8 cellular contexts compared by ENCODE assay signal in the genomic region with DNA sequence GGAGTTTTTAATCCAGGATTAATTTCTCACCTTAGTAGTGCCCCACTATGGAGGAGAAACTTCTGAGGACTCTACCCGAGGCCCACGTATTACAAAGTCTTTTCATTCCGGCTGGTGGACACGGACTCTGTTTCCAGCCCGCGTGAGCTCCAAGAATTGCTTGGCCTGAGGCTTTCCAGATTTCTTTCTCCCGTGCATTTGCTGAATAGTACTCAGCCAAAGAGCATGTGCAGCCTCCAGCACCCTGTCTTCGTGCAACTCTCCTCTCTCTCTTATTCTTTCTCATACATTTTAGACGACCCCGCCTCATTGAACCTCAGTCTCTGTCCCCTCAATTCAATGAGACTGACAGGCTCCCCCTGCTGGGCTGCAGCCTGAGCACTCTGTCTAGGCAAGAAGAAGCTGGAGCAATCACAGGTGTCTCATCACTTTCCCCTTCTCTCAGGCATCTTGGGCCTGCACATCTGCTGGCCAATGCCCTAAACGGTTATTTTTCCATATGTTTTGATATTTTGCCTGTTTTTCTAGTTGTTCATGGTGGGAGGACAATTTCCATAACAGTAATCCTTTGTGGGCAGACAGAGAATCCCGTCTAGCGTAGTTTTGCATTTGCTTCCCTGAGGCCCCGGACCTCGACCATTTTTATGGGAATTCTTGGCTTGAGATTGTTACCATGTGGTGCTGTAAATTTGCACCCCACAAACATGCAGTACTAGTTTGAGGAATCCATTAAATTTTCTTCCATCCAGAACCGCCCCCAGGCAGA. TPM values are rescaled to one million over a fixed set of nuclear protein-coding genes. Genes with fewer than 3 reads are reported as not detected.
DNase-seq lines count a peak whose midpoint lies in the region; ATAC-seq and TF ChIP-seq lines count a peak whose summit lies in the region.

No MANE protein-coding gene starts in this region.

- CTCF ChIA-PET in mammary epithelial cell (lab: Charles Lee; ENCODE audit: low non-redundant PET) = interaction anchor here (0.5 to 1.3 kb wide), 5 partner anchors 14 to 84 kb away, joined by 4 to 9 read pairs (median 4); no protein-coding TSS in a partner anchor

- H3K4me2 ChIP-seq in mammary epithelial cell (ENCODE audit: insufficient read depth, low read depth, low read length) = no peak overlapping the region

- H3K9ac ChIP-seq in mammary epithelial cell (ENCODE audit: insufficient read depth, low read length) = no peak overlapping the region

- H4K20me1 ChIP-seq in mammary epithelial cell (ENCODE audit: insufficient read depth, low read length) = no peaks in the 10 kb centered on the region

- TF ChIP-seq CTCF in WI38 (IDR thresholded peaks at IDR 0.05; ENCODE audit: low read depth, low read length) (peak; percentile 78), mammary epithelial cell (conservative IDR thresholded peaks at IDR 0.05 in 1 of 2, IDR thresholded peaks at IDR 0.05 in 1 of 2; ENCODE audit: extremely low read depth in 1 of 2, insufficient read depth in 1 of 2, low read depth in 1 of 2, low read length in 2 of 2) (peak; percentile 67 to 84)

- H3K27me3 ChIP-seq in mammary epithelial cell (ENCODE audit: insufficient read depth, low read length) = no peaks in the 10 kb centered on the region

- no peak overlapping the region for H3K27ac ChIP-seq in mammary epithelial cell (ENCODE audit: insufficient read depth, low read depth, low read length)

- H2AFZ ChIP-seq in mammary epithelial cell (ENCODE audit: low read depth, low read length) = peak overlapping the region; percentile 68

- 34% methylated on average over 12 of the region's 16 CpGs for WGBS in mammary epithelial cell (ENCODE audit: low coverage, missing lambda C conversion rate)

- no peaks in the 10 kb centered on the region for H3K79me2 ChIP-seq in mammary epithelial cell (ENCODE audit: insufficient read depth, low read length)

- intact Hi-C loops in mammary epithelial cell (cut with micrococcal nuclease) = loop anchor here (1.0 to 2.0 kb wide), 2 partner anchors 68 to 131 kb away; no protein-coding TSS in a partner anchor

- in situ Hi-C loops in mammary epithelial cell (cut with MboI; ENCODE audit: low sequenced_read_pairs in 2 of 2) = no loop called here

- H3K4me3 ChIP-seq in WI38 (ENCODE audit: low read depth, low read length) (no peak overlapping the region), mammary epithelial cell (replicated peaks in 1 of 3; ENCODE audit: insufficient read depth in 1 of 3, low read depth in 2 of 3, low read length in 3 of 3) (no peak overlapping the region)

- H3K9me3 ChIP-seq in mammary epithelial cell (replicated peaks; ENCODE audit: insufficient read depth, low read length) = no peaks in the 10 kb centered on the region

- no peaks in the 10 kb centered on the region for H3K36me3 ChIP-seq in mammary epithelial cell (ENCODE audit: insufficient read depth, low read length)

- no peaks in the 10 kb centered on the region for H3K4me1 ChIP-seq in mammary epithelial cell (ENCODE audit: insufficient read depth, low read length)

- ATAC-seq in left lobe of liver (peak; percentile 90), GM21737 (IDR thresholded peaks at IDR 0.05; ENCODE audit: unreplicated experiment) (no peak)

- peak; percentile 27 to 70 for DNase-seq in NCI-H524 (lab: John Stamatoyannopoulos, UW)
- DNase-seq in NCI-H524 treated with DMSO at 0.1 percent for 48 hours (lab: John Stamatoyannopoulos, UW) = no peak
- DNase-seq in M059J (ENCODE audit: low read depth) = peak; percentile 38
- DNase-seq in mammary epithelial cell = peak; percentile 21
- peak; percentile 70 for DNase-seq in left lobe of liver (ENCODE audit: low spot score)
- peak; percentile 66 for DNase-seq in stimulated activated CD4-positive, alpha-beta T cell treated with anti-CD3 and anti-CD28 coated beads, Interleukin-4, amount 100 ng/mL, for 4 hours

- dilution Hi-C loops in mammary epithelial cell (cut with HindIII; ENCODE audit: low sequenced_read_pairs) = no loop called here

- BruUV-seq in mammary epithelial cell (replicated peaks; lab: Mats Ljungman, UMichigan) = no TSS peak

RNA-seq across cellular contexts. Expression of a gene that starts 50.0 kb away (rescaled TPM):
- 29.5 and 36.2 TPM in 2 replicates for total RNA-seq in M059J (2014; rRNA removed; shearing (Covaris generic))
- total RNA-seq in mammary epithelial cell = 10 to 100 TPM in 1 of 2 donors, 1 to 10 TPM in 1; 9.9 to 20.3 TPM
- polyA plus RNA-seq in mammary epithelial cell = 6.4 TPM
- 5.6 TPM for polyA minus RNA-seq in mammary epithelial cell
- 58.9 TPM for total RNA-seq in left lobe of liver
